Comparison of ENCODE assay signal across 1 cellular context in the genomic region with DNA sequence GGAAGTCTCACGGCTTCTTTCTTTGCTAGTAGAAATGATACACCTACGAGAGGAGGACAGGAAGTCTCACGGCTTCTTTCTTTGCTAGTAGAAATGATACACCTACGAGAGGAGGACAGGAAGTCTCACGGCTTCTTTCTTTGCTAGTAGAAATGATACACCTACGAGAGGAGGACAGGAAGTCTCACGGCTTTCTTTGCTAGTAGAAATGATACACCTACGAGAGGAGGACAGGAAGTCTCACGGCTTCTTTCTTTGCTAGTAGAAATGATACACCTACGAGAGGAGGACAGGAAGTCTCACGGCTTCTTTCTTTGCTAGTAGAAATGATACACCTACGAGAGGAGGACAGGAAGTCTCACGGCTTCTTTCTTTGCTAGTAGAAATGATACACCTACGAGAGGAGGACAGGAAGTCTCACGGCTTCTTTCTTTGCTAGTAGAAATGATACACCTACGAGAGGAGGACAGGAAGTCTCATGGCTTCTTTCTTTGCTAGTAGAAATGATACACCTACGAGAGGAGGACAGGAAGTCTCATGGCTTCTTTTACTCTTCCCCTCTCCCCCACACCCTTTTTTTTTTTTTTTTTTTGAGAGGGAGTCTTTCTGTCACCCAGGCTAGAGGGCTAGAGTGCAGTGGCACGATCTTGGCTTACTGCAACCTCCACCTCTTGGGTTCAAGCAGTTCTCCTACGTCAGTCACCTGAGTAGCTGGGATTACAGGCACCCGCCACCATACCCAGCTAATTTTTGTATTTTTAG. TPM values are rescaled to one million over a fixed set of nuclear protein-coding genes. Genes with fewer than 3 reads are reported as not detected.
"Had no signal": no experiment of that assay in that cellular context is flagged by ENCODE, and none has a peak within 500 bp of the region (broad histone marks: within the 10 kb centered on the region; RNA-seq: fewer than 3 reads in every experiment).

No MANE protein-coding gene starts in this region.

RNA-seq across cellular contexts. Expression of a gene that starts 36.9 kb away (rescaled TPM):
- total RNA-seq: fibroblast of lung had no signal
